Comparison of ENCODE assay signal across 10 cellular contexts in the genomic region with DNA sequence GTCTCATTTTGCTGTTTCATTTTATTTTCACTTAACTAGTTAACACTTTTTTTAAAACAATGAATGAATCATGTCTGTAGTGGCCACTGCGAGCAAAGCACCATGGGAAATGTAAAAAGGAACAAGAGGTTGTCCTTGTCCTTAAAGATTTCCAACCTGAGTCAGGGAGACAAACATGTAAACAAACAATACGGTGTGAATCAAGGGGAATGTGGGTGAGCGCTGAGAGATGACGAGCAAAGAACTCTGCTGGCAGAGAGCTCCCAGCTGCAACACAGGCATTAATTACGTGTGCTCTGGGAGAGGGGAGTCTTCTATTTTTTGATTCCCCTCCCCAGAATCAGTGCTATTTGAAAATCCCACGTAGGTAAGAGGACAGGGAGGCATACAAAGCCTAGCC.
DNase-seq lines count a peak whose midpoint lies in the region; ATAC-seq lines count a peak whose summit lies in the region.
"Had no signal": no experiment of that assay in that cellular context is flagged by ENCODE, and none has a peak within 500 bp of the region (broad histone marks: within the 10 kb centered on the region; RNA-seq: fewer than 3 reads in every experiment).

No MANE protein-coding gene starts in this region.

- H3K23ac ChIP-seq in mesendoderm (ENCODE audit: low read length): no peak overlapping the region

- peaks cover 43% of the 10 kb centered on the region for H3K4me1 Mint-ChIP-seq in central memory CD8-positive, alpha-beta T cell
- H3K4me1 Mint-ChIP-seq in naive thymus-derived CD8-positive, alpha-beta T cell: peaks cover 0 to 14% (median 7%) of the 10 kb centered on the region in 4 donors

- H3K9me3 Mint-ChIP-seq in central memory CD8-positive, alpha-beta T cell: peaks cover 6% of the 10 kb centered on the region
- no peaks in the 10 kb centered on the region for H3K9me3 Mint-ChIP-seq in naive thymus-derived CD8-positive, alpha-beta T cell

- H2AK5ac ChIP-seq in mesendoderm (ENCODE audit: low read length): no peak overlapping the region

- H3K36me3 Mint-ChIP-seq in central memory CD8-positive, alpha-beta T cell (ENCODE audit: insufficient read depth): peaks cover 8% of the 10 kb centered on the region
- peaks cover 0 to 16% (median 4%) of the 10 kb centered on the region in 3 donors for H3K36me3 Mint-ChIP-seq in naive thymus-derived CD8-positive, alpha-beta T cell

- no peak overlapping the region for H3K9ac ChIP-seq in mesendoderm (ENCODE audit: low read length)

- DNase-seq in HPDE6-E6E7 (ENCODE audit: extremely low spot score) (peak; percentile 38), mesendoderm (peak; percentile 88), DMS153 (lab: John Stamatoyannopoulos, UW) (no peak), NCI-H510A (lab: John Stamatoyannopoulos, UW) (no peak)
- no peak for DNase-seq in central memory CD8-positive, alpha-beta T cell (ENCODE audit: low spot score in 2 of 2)
- no peak for DNase-seq in naive thymus-derived CD8-positive, alpha-beta T cell
- DNase-seq: NCI-H2081 treated with DMSO at 0.1 percent for 48 hours; stimulated activated CD4-positive, alpha-beta T cell treated with anti-CD3 and anti-CD28 coated beads, Interleukin-4, amount 100 ng/mL, for 1 hour had no signal

- no peak overlapping the region for H2BK15ac ChIP-seq in mesendoderm (replicated peaks; ENCODE audit: low read depth)

- H3K18ac ChIP-seq in mesendoderm (ENCODE audit: low read length): no peak overlapping the region

- no CpG with 5 or more reads among the region's 6 CpGs for WGBS in mesendoderm (ENCODE audit: extremely low coverage, insufficient coverage, low lambda C conversion rate)

- H3K27me3 Mint-ChIP-seq in central memory CD8-positive, alpha-beta T cell: no peaks in the 10 kb centered on the region
- no peaks in the 10 kb centered on the region for H3K27me3 Mint-ChIP-seq in naive thymus-derived CD8-positive, alpha-beta T cell

- peaks cover 57% of the 10 kb centered on the region for H3K4me1 ChIP-seq in ACC112 (ENCODE audit: control insufficient read depth, insufficient read depth, low read length, unreplicated experiment)
- peaks cover 2% of the 10 kb centered on the region for H3K4me1 ChIP-seq in mesendoderm (ENCODE audit: control insufficient read depth, low read depth, low read length)

- peak overlapping the region; percentile 26 for H3K27ac ChIP-seq in ACC112 (ENCODE audit: low read depth, low read length)
- H3K27ac ChIP-seq in mesendoderm (ENCODE audit: low read depth, low read length): no peak overlapping the region

- no peak overlapping the region for H4K5ac ChIP-seq in mesendoderm (ENCODE audit: low read length)

- peak overlapping the region; percentile 56 for H3K4me3 Mint-ChIP-seq in central memory CD8-positive, alpha-beta T cell
- H3K4me3 Mint-ChIP-seq in naive thymus-derived CD8-positive, alpha-beta T cell: no peak overlapping the region

- POLR2A ChIA-PET in naive thymus-derived CD8-positive, alpha-beta T cell (lab: Charles Lee): no interaction called here

- H3K27me3 ChIP-seq in ACC112 (ENCODE audit: insufficient read depth, low read length): no peaks in the 10 kb centered on the region
- no peaks in the 10 kb centered on the region for H3K27me3 ChIP-seq in mesendoderm (ENCODE audit: insufficient read depth, low read length, poor library complexity)

- no peak overlapping the region for H2AFZ ChIP-seq in ACC112 (ENCODE audit: low read length, unreplicated experiment)

- no peak overlapping the region for H3K4ac ChIP-seq in mesendoderm (ENCODE audit: low read depth, low read length)

- no peak overlapping the region for H4K8ac ChIP-seq in mesendoderm (ENCODE audit: low read depth, low read length)

- H3K36me3 ChIP-seq in ACC112 (ENCODE audit: insufficient read depth, low read length) (no peaks in the 10 kb centered on the region), mesendoderm (ENCODE audit: control insufficient read depth, insufficient read depth, low read length) (no peaks in the 10 kb centered on the region)

- no peak for ATAC-seq in central memory CD8-positive, alpha-beta T cell (replicated peaks; ENCODE audit: extremely low read depth, poor library complexity, severe bottlenecking)
- ATAC-seq in HG02759 (IDR thresholded peaks at IDR 0.05; ENCODE audit: unreplicated experiment): no peak
- no peak for ATAC-seq in naive thymus-derived CD8-positive, alpha-beta T cell

- no peaks in the 10 kb centered on the region for H3K79me1 ChIP-seq in mesendoderm (ENCODE audit: low read length)

- no peak overlapping the region for H3K4me3 ChIP-seq in ACC112 (ENCODE audit: low read depth, low read length)
- H3K4me3 ChIP-seq in mesendoderm (ENCODE audit: low read length): no peak overlapping the region

- H3K79me2 ChIP-seq in ACC112 (ENCODE audit: control insufficient read depth, insufficient read depth, low read length, unreplicated experiment): peaks cover 14% of the 10 kb centered on the region
- H3K79me2 ChIP-seq in mesendoderm (ENCODE audit: control insufficient read depth, insufficient read depth, low read length): no peaks in the 10 kb centered on the region

- no peak overlapping the region for H2BK120ac ChIP-seq in mesendoderm (ENCODE audit: low read depth, low read length)

- H3K56ac ChIP-seq in mesendoderm (ENCODE audit: low read length): no peak overlapping the region

- H3K27ac Mint-ChIP-seq in central memory CD8-positive, alpha-beta T cell (ENCODE audit: low read depth): peak overlapping the region; percentile 61
- H3K27ac Mint-ChIP-seq in naive thymus-derived CD8-positive, alpha-beta T cell: peak overlapping the region in 1 of 10 donors; percentile 34

- no peak overlapping the region for H2BK5ac ChIP-seq in mesendoderm (ENCODE audit: low read length)

- H3K4me2 ChIP-seq in mesendoderm (ENCODE audit: low read length): no peak overlapping the region

Comparison
In these comparisons a context has a peak if more than half of its experiments do, and no peak if none do; other contexts are left out.
1. DNase-seq: peak in HPDE6-E6E7 (single experiment) and mesendoderm (single experiment); none in central memory CD8-positive, alpha-beta T cell (0 of 2), DMS153 (single experiment), NCI-H510A (single experiment) and naive thymus-derived CD8-positive, alpha-beta T cell (0 of 10).